ENCODE assay signal across 32 cellular contexts in genomic region chr1:162928141-162928540, GRCh38.
"Had no signal": no experiment of that assay in that cellular context is flagged by ENCODE, and none has a peak within 500 bp of the region (broad histone marks: within the 10 kb centered on the region; RNA-seq: fewer than 3 reads in every experiment).

No MANE protein-coding gene starts in this region.

- H3K4me3 Mint-ChIP-seq: activated CD4-positive, alpha-beta memory T cell treated with anti-CD3 and anti-CD28 coated beads for 36 hours; activated CD4-positive, alpha-beta T cell treated with anti-CD3 and anti-CD28 coated beads, Interleukin-2, amount 10 ng/mL, durations not matched to agents 24 days and 14 days; activated naive CD4-positive, alpha-beta T cell treated with anti-CD3 and anti-CD28 coated beads, Interleukin-2, amount 10 ng/mL, durations not matched to agents 7 days and 5 days; activated naive CD8-positive, alpha-beta T cell treated with anti-CD3 and anti-CD28 coated beads, Interleukin-2, amount 10 ng/mL, durations not matched to agents 7 days and 5 days; dendritic cell treated with granulocyte-macrophage colony-stimulating factor and Interleukin-4, amounts not matched to agents 40 ng/mL and 50 ng/mL, for 4 days; natural killer cell treated with Interleukin-12 subunit alpha and Interleukin-12 subunit beta and Interleukin-15 and Interleukin-18, amount 100 ng/mL, for 72 hours; stimulated activated effector memory CD8-positive, alpha-beta T cell treated with anti-CD3 and anti-CD28 coated beads, Interleukin-12 subunit alpha, Interleukin-12 subunit beta, amount 100 ng/mL, for 72 hours; stimulated activated naive CD8-positive, alpha-beta T cell treated with anti-CD3 and anti-CD28 coated beads, Interleukin-15, Interleukin-2, amounts not matched to agents 100 ng/mL and 50 ng/mL, for 24 hours had no signal

- H3K4me3 ChIP-seq: breast epithelium, esophagus muscularis mucosa, heart right ventricle, left lung, lower lobe of right lung, mucosa of descending colon, ovary, right lobe of liver, thoracic aorta had no signal

- H3K36me3 Mint-ChIP-seq: activated CD4-positive, alpha-beta memory T cell treated with anti-CD3 and anti-CD28 coated beads for 36 hours; activated naive CD4-positive, alpha-beta T cell treated with anti-CD3 and anti-CD28 coated beads, Interleukin-2, amount 10 ng/mL, durations not matched to agents 7 days and 5 days; activated naive CD8-positive, alpha-beta T cell treated with anti-CD3 and anti-CD28 coated beads, Interleukin-2, amount 10 ng/mL, durations not matched to agents 7 days and 5 days; natural killer cell treated with Interleukin-12 subunit alpha and Interleukin-12 subunit beta and Interleukin-15 and Interleukin-18, amount 100 ng/mL, for 72 hours; stimulated activated effector memory CD8-positive, alpha-beta T cell treated with anti-CD3 and anti-CD28 coated beads, Interleukin-12 subunit alpha, Interleukin-12 subunit beta, amount 100 ng/mL, for 72 hours had no signal

- H3K27ac Mint-ChIP-seq: activated CD4-positive, alpha-beta memory T cell treated with anti-CD3 and anti-CD28 coated beads for 36 hours; activated CD4-positive, alpha-beta T cell treated with anti-CD3 and anti-CD28 coated beads, Interleukin-2, amount 10 ng/mL, durations not matched to agents 24 days and 14 days; activated naive CD4-positive, alpha-beta T cell treated with anti-CD3 and anti-CD28 coated beads, Interleukin-2, amount 10 ng/mL, durations not matched to agents 7 days and 5 days; activated naive CD8-positive, alpha-beta T cell treated with anti-CD3 and anti-CD28 coated beads, Interleukin-2, amount 10 ng/mL, durations not matched to agents 7 days and 5 days; dendritic cell treated with granulocyte-macrophage colony-stimulating factor and Interleukin-4, amounts not matched to agents 40 ng/mL and 50 ng/mL, for 4 days; natural killer cell treated with Interleukin-12 subunit alpha and Interleukin-12 subunit beta and Interleukin-15 and Interleukin-18, amount 100 ng/mL, for 72 hours; progenitor cell of endocrine pancreas; stimulated activated effector memory CD8-positive, alpha-beta T cell treated with anti-CD3 and anti-CD28 coated beads, Interleukin-12 subunit alpha, Interleukin-12 subunit beta, amount 100 ng/mL, for 72 hours; stimulated activated naive CD8-positive, alpha-beta T cell treated with anti-CD3 and anti-CD28 coated beads, Interleukin-15, Interleukin-2, amounts not matched to agents 100 ng/mL and 50 ng/mL, for 24 hours had no signal

- H3K9me3 ChIP-seq: breast epithelium, esophagus muscularis mucosa, heart right ventricle, left lung, lower lobe of right lung, mucosa of descending colon, neutrophil, ovary, right lobe of liver, thoracic aorta had no signal

- H3K27ac ChIP-seq: breast epithelium, esophagus muscularis mucosa, foreskin keratinocyte, heart right ventricle, left lung, lower lobe of right lung, neutrophil, ovary, right lobe of liver, thoracic aorta, WERI-Rb-1 had no signal

- DNase-seq: activated CD4-positive, alpha-beta memory T cell treated with anti-CD3 and anti-CD28 coated beads for 36 hours; activated CD4-positive, alpha-beta T cell treated with anti-CD3 and anti-CD28 coated beads, Interleukin-2, amount 10 ng/mL, durations not matched to agents 24 days and 14 days; activated CD4-positive, CD25-positive, alpha-beta regulatory T cell treated with anti-CD3 and anti-CD28 coated beads, Interleukin-2, amount 50 U/mL, for 72 hours; activated CD8-positive, alpha-beta memory T cell treated with anti-CD3 and anti-CD28 coated beads, Interleukin-2, amount 50 U/mL, for 4 hours; activated gamma-delta T cell; activated naive CD4-positive, alpha-beta T cell treated with anti-CD3 and anti-CD28 coated beads, Interleukin-2, amount 10 ng/mL, durations not matched to agents 7 days and 5 days; activated naive CD8-positive, alpha-beta T cell treated with anti-CD3 and anti-CD28 coated beads, Interleukin-2, amount 10 ng/mL, durations not matched to agents 7 days and 5 days; activated T-cell treated with anti-CD3 and anti-CD28 coated beads, Interleukin-2, amount 50 U/mL, for 1 hour; amniotic stem cell; central memory CD4-positive, alpha-beta T cell; foreskin keratinocyte; heart right ventricle; kidney glomerular epithelial cell; left lung; lower lobe of right lung; mesenchymal stem cell; mucosa of descending colon; ovary; right lobe of liver; stimulated activated CD4-positive, alpha-beta T cell treated with anti-CD3 and anti-CD28 coated beads, Interleukin-4, amount 100 ng/mL, for 24 hours; trophoblast cell; WERI-Rb-1 had no signal

- H3K27me3 Mint-ChIP-seq: progenitor cell of endocrine pancreas had no signal

- H3K36me3 ChIP-seq: breast epithelium, esophagus muscularis mucosa, heart right ventricle, left lung, lower lobe of right lung, neutrophil, ovary, right lobe of liver, thoracic aorta, WERI-Rb-1 had no signal

- FAIRE-seq: TTC549 had no signal

- H3K4me1 Mint-ChIP-seq: activated CD4-positive, alpha-beta T cell treated with anti-CD3 and anti-CD28 coated beads, Interleukin-2, amount 10 ng/mL, durations not matched to agents 24 days and 14 days; activated naive CD8-positive, alpha-beta T cell treated with anti-CD3 and anti-CD28 coated beads, Interleukin-2, amount 10 ng/mL, durations not matched to agents 7 days and 5 days; stimulated activated effector memory CD8-positive, alpha-beta T cell treated with anti-CD3 and anti-CD28 coated beads, Interleukin-12 subunit alpha, Interleukin-12 subunit beta, amount 100 ng/mL, for 72 hours had no signal

- H3K4me1 ChIP-seq: breast epithelium, foreskin keratinocyte, left lung, lower lobe of right lung, right lobe of liver had no signal

- H3K9me3 Mint-ChIP-seq: activated CD4-positive, alpha-beta memory T cell treated with anti-CD3 and anti-CD28 coated beads for 36 hours; activated CD4-positive, alpha-beta T cell treated with anti-CD3 and anti-CD28 coated beads, Interleukin-2, amount 10 ng/mL, durations not matched to agents 24 days and 14 days; activated naive CD4-positive, alpha-beta T cell treated with anti-CD3 and anti-CD28 coated beads, Interleukin-2, amount 10 ng/mL, durations not matched to agents 7 days and 5 days; activated naive CD8-positive, alpha-beta T cell treated with anti-CD3 and anti-CD28 coated beads, Interleukin-2, amount 10 ng/mL, durations not matched to agents 7 days and 5 days; dendritic cell treated with granulocyte-macrophage colony-stimulating factor and Interleukin-4, amounts not matched to agents 40 ng/mL and 50 ng/mL, for 4 days; natural killer cell treated with Interleukin-12 subunit alpha and Interleukin-12 subunit beta and Interleukin-15 and Interleukin-18, amount 100 ng/mL, for 72 hours; stimulated activated effector memory CD8-positive, alpha-beta T cell treated with anti-CD3 and anti-CD28 coated beads, Interleukin-12 subunit alpha, Interleukin-12 subunit beta, amount 100 ng/mL, for 72 hours; stimulated activated naive CD8-positive, alpha-beta T cell treated with anti-CD3 and anti-CD28 coated beads, Interleukin-15, Interleukin-2, amounts not matched to agents 100 ng/mL and 50 ng/mL, for 24 hours had no signal

- H3K27me3 ChIP-seq: breast epithelium, esophagus muscularis mucosa, foreskin keratinocyte, left lung, ovary, right lobe of liver had no signal

- ATAC-seq: foreskin keratinocyte; heart right ventricle; left lung; lower lobe of right lung; mucosa of descending colon; natural killer cell treated with Interleukin-12 subunit alpha and Interleukin-12 subunit beta and Interleukin-15 and Interleukin-18, amount 100 ng/mL, for 72 hours; right lobe of liver; stimulated activated effector memory CD8-positive, alpha-beta T cell treated with anti-CD3 and anti-CD28 coated beads, Interleukin-12 subunit alpha, Interleukin-12 subunit beta, amount 100 ng/mL, for 72 hours had no signal
